Comparison of ENCODE assay signal across 23 cellular contexts in genomic region chr6:16754274-16754673, GRCh38. TPM values are rescaled to one million over a fixed set of nuclear protein-coding genes. Genes with fewer than 3 reads are reported as not detected.
DNase-seq lines count a peak whose midpoint lies in the region; ATAC-seq and TF ChIP-seq lines count a peak whose summit lies in the region.
"Had no signal": no experiment of that assay in that cellular context is flagged by ENCODE, and none has a peak within 500 bp of the region (broad histone marks: within the 10 kb centered on the region; RNA-seq: fewer than 3 reads in every experiment).

No MANE protein-coding gene starts in this region.

- peaks cover 21% of the 10 kb centered on the region for H4K20me1 ChIP-seq in Loucy (ENCODE audit: insufficient read depth, low read length, poor library complexity, severe bottlenecking)

- peaks cover 62% of the 10 kb centered on the region for H3K4me1 ChIP-seq in Loucy (ENCODE audit: insufficient read depth, low read length, poor library complexity, severe bottlenecking)
- peaks cover 38 to 54% of the 10 kb centered on the region in 2 donors for H3K4me1 ChIP-seq in mucosa of rectum (ENCODE audit: control insufficient read depth in 2 of 2, insufficient read depth in 2 of 2, low read length in 2 of 2)
- peaks cover 0 to 83% (median 44%) of the 10 kb centered on the region in 4 donors for H3K4me1 ChIP-seq in tibial artery
- peaks cover 62% of the 10 kb centered on the region for H3K4me1 ChIP-seq in lower lobe of right lung

- H3K27me3 ChIP-seq in Loucy (ENCODE audit: insufficient read depth, low read length, poor library complexity, severe bottlenecking) (no peaks in the 10 kb centered on the region), mucosa of rectum (ENCODE audit: control insufficient read depth in 2 of 2, insufficient read depth in 2 of 2, low read length in 2 of 2) (no peaks in the 10 kb centered on the region), tibial artery (no peaks in the 10 kb centered on the region), lower lobe of right lung (ENCODE audit: low read depth) (no peaks in the 10 kb centered on the region)

- peaks cover 93% of the 10 kb centered on the region for H3K79me2 ChIP-seq in Loucy (ENCODE audit: insufficient read depth, low read length)

- H3K36me3 ChIP-seq in Loucy (ENCODE audit: insufficient read depth, low read length), result 0 out of 2 replicates have a peak, but pooled peaks cover 5% of the 10 kb centered on the region
- H3K36me3 ChIP-seq in mucosa of rectum (ENCODE audit: control insufficient read depth in 2 of 2, insufficient read depth in 2 of 2, low read length in 2 of 2), result peaks cover 5 to 7% of the 10 kb centered on the region in 2 donors
- no peaks in the 10 kb centered on the region for H3K36me3 ChIP-seq in tibial artery
- no peaks in the 10 kb centered on the region for H3K36me3 ChIP-seq in lower lobe of right lung
- H3K36me3 ChIP-seq: prostate gland had no signal

- H3K9me3 ChIP-seq in Loucy (ENCODE audit: insufficient read depth, low read depth, low read length) (no peaks in the 10 kb centered on the region), mucosa of rectum (ENCODE audit: control insufficient read depth in 2 of 2, low read length in 2 of 2) (no peaks in the 10 kb centered on the region), tibial artery (no peaks in the 10 kb centered on the region), lower lobe of right lung (no peaks in the 10 kb centered on the region)
- H3K9me3 ChIP-seq: prostate gland, SK-N-SH had no signal

- H3F3A ChIP-seq in Loucy (ENCODE audit: low read depth), result no peaks in the 10 kb centered on the region; the same call in 1 of the 2 replicates

- intact Hi-C loops in tibial artery (cut with DNase I; ENCODE audit: low total_unique reads), result loop anchor here (10.0 kb wide), 2 partner anchors 69 to 239 kb away; no protein-coding TSS in a partner anchor
- intact Hi-C loops in lower lobe of right lung (cut with DNase I), result no loop called here

- no peaks in the 10 kb centered on the region for H3K9me2 ChIP-seq in Loucy (replicated peaks; ENCODE audit: low read depth, low read length)
- H3K9me2 ChIP-seq: SK-N-SH had no signal

- ATAC-seq in GM21737 (IDR thresholded peaks at IDR 0.05; ENCODE audit: unreplicated experiment) (no peak), lower lobe of right lung (no peak)
- ATAC-seq: activated CD8-positive, alpha-beta T cell treated with anti-CD3 and anti-CD28 coated beads for 36 hours; HCT116 had no signal

- H3K9ac ChIP-seq in Loucy (ENCODE audit: low read depth, low read length, poor library complexity, severe bottlenecking) (no peak overlapping the region), mucosa of rectum (ENCODE audit: low read depth in 1 of 2, low read length in 2 of 2) (no peak overlapping the region)
- H3K9ac ChIP-seq: SK-N-SH had no signal

- no peak overlapping the region for H2AFZ ChIP-seq in Loucy (ENCODE audit: low read length)

- H3K27ac ChIP-seq in caudate nucleus (ENCODE audit: low read depth, low read length) (peak overlapping the region; percentile 4), mucosa of rectum (ENCODE audit: low read depth in 2 of 2, low read length in 2 of 2) (peak overlapping the region; percentile 46 to 56), tibial artery (peak overlapping the region; percentile 15 to 91), lower lobe of right lung (no peak overlapping the region)
- H3K27ac ChIP-seq: C4-2B, RWPE1 had no signal

- H3K4me3 ChIP-seq in Loucy (ENCODE audit: low read length, poor library complexity, severe bottlenecking) (no peak overlapping the region), mucosa of rectum (ENCODE audit: low read length in 2 of 2) (no peak overlapping the region), tibial artery (no peak overlapping the region), lower lobe of right lung (no peak overlapping the region)
- H3K4me3 ChIP-seq: prostate gland, skin epidermis had no signal

- peak overlapping the region; percentile 1 for H3K4me2 ChIP-seq in Loucy (ENCODE audit: low read depth, low read length, poor library complexity, severe bottlenecking)
- H3K4me2 ChIP-seq: SK-N-SH had no signal

- no peak for DNase-seq in caudate nucleus (lab: John Stamatoyannopoulos, UW)
- no peak for DNase-seq in tibial artery
- DNase-seq in lower lobe of right lung, result no peak
- DNase-seq in EL, result no peak
- DNase-seq: activated CD8-positive, alpha-beta T cell treated with anti-CD3 and anti-CD28 coated beads for 36 hours; activated effector memory CD4-positive, alpha-beta T cell treated with Interleukin-2 at 50 U/mL for 16 hours; activated T-cell treated with anti-CD3 and anti-CD28 coated beads for 4 hours; effector CD8-positive, alpha-beta T cell; foreskin fibroblast; left colon; mesenchymal stem cell; NCI-H1436; NCI-H345; SK-N-SH; T-helper 2 cell had no signal

- TF ChIP-seq CTCF in Loucy (conservative IDR thresholded peaks at IDR 0.05; ENCODE audit: low read length) (no peak), tibial artery (IDR thresholded peaks at IDR 0.05) (no peak), lower lobe of right lung (IDR thresholded peaks at IDR 0.05) (no peak)

RNA-seq across cellular contexts. Expression of gene ATXN1, which starts 7.0 kb away (rescaled TPM):
- total RNA-seq in lower lobe of right lung, result 75.9 TPM
